In the genomic region with DNA sequence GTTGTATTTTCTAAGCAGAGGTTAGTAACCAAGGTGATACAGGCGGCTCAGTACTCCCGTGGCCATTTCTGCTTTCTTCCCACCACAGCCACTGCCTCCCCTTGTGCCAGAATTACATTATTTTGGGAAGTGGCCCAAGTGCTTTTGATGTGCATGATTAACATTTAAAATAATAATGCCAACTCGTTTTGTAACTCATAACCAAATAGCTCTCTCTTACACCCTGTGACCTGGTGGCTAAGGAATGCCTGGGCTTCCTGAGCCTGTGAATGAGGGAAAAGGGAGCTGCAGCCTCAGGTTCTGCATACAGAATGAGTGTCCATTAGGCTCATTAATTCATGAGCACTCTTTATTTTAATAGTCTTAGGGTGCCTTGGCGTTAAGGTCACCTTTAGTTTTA, we compare ENCODE assay signal across 22 cellular contexts.
"Had no signal": no experiment of that assay in that cellular context is flagged by ENCODE, and none has a peak within 500 bp of the region (broad histone marks: within the 10 kb centered on the region; RNA-seq: fewer than 3 reads in every experiment).

No MANE protein-coding gene starts in this region.

- H3K36me3 ChIP-seq: gastroesophageal sphincter, heart left ventricle, lower lobe of right lung, ovary, right atrium auricular region, stomach, tibial artery, upper lobe of left lung had no signal

- H3K4me3 ChIP-seq: gastroesophageal sphincter, heart left ventricle, hepatocyte, lower lobe of right lung, ovary, right atrium auricular region, smooth muscle cell, stomach, testis, tibial artery, upper lobe of left lung had no signal

- H3K9me3 ChIP-seq: gastroesophageal sphincter, heart left ventricle, lower lobe of right lung, ovary, right atrium auricular region, stomach, testis, tibial artery, upper lobe of left lung had no signal

- DNase-seq: cerebellar nuclear complex; cortex of kidney; effector memory CD8-positive, alpha-beta T cell; foreskin fibroblast; heart left ventricle; left colon; left ventricle myocardium superior; lower lobe of right lung; natural killer cell; occipital lobe; ovary; stimulated activated CD4-positive, alpha-beta T cell treated with anti-CD3 and anti-CD28 coated beads, Interleukin-2, amount 100 ng/mL, for 24 hours; stimulated activated CD4-positive, alpha-beta T cell treated with anti-CD3 and anti-CD28 coated beads, Interleukin-4, amount 100 ng/mL, for 24 hours; stimulated activated naive CD4-positive, alpha-beta T cell treated with Interleukin-2 at 50 U/mL for 16 hours; stomach; testis; tibial artery; upper lobe of left lung had no signal

- H3K27me3 ChIP-seq: gastroesophageal sphincter, heart left ventricle, hepatocyte, ovary, right atrium auricular region, stomach, testis, tibial artery, upper lobe of left lung had no signal
